Comparison of ENCODE assay signal across 8 cellular contexts in the genomic region with DNA sequence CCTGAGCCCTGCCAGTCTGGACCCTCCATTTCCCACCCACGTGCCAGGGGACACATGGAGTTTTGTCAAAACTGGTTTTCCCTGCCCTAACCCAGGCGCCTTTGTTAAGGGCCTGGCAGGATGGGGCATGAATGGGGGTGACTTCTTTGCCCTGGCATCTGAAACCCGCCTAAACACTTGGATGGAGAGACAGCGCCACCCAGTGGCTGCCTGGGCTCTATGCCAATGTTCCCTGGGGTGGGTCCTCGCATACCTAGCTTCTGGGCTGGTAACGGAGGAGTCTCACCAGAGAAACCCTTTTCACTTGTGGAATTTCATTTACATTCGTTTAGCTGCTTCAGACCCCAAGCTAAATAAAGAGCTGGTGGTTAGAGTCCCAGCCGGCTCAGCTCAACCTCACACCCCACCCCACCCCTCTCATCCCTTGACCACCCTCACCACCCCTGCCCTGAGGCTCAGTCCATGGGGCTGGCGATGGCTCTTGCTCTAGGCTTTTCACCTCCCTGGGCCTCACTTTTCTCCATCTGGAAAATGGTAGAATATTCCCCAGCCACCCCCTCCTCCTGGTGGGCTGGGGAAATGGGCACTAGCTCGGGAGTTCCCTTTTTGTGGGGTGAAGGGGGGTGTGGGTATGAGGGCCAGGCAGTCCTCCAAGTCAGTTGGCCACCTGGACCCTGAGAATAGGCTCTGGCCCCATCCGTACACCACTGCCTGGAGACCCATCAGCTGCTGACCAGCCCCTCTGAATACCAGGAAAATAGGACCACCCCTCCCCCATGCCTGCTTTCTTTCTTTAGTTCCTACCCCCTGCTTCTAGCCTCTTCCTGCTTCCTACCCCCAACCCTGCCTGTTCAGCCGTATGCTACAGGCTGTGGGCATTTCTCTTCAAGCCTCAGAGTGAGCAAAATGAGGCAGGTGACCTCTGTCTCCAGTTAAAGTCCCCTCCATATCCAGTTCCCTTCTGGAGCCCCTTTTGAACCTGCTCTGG. TPM values are rescaled to one million over a fixed set of nuclear protein-coding genes. Genes with fewer than 3 reads are reported as not detected.
DNase-seq lines count a peak whose midpoint lies in the region; ATAC-seq and TF ChIP-seq lines count a peak whose summit lies in the region.

No MANE protein-coding gene starts in this region.

- H3K27ac ChIP-seq in heart right ventricle (no peak overlapping the region), psoas muscle (no peak overlapping the region)

- H3K4me3 ChIP-seq in AG04449 (ENCODE audit: low read depth, low read length) (no peak overlapping the region), heart right ventricle (no peak overlapping the region), psoas muscle (no peak overlapping the region)

- CTCF ChIA-PET in AG04449 (lab: Yijun Ruan, JAX), result interaction anchor here (0.6 to 14.3 kb wide), 32 partner anchors 8 to 489 kb away, joined by 3 to 281 read pairs (median 4); a partner anchor contains a TSS

- peak; percentile 49 for ATAC-seq in GM18858 (IDR thresholded peaks at IDR 0.05; ENCODE audit: unreplicated experiment)
- peak; percentile 75 to 90 (median 80) for ATAC-seq in heart right ventricle
- peak; percentile 75 to 88 (median 83) for ATAC-seq in psoas muscle
- ATAC-seq in GM21390 (IDR thresholded peaks at IDR 0.05; ENCODE audit: unreplicated experiment), result no peak

- no peaks in the 10 kb centered on the region for H3K36me3 ChIP-seq in heart right ventricle
- no peaks in the 10 kb centered on the region for H3K36me3 ChIP-seq in psoas muscle (ENCODE audit: insufficient read depth in 1 of 2, low read depth in 1 of 2)

- 20 to 29% methylated on average over 11 to 12 of the region's 12 CpGs for WGBS in heart right ventricle, 2 donors
- whole genome bisulfite sequencing in psoas muscle, 3 donors, result 16 to 19% (median 19%) methylated on average over 10 to 12 of the region's 12 CpGs

- POLR2A ChIA-PET in AG04449 (lab: Yijun Ruan, JAX), result interaction anchor here (1.7 kb wide), 1 partner anchor 394 kb away, joined by 12 read pairs; a partner anchor contains a TSS

- H3K9me3 ChIP-seq in heart right ventricle, result no peaks in the 10 kb centered on the region
- H3K9me3 ChIP-seq in psoas muscle, result no peaks in the 10 kb centered on the region

- intact Hi-C loops in heart right ventricle (cut with DNase I) (loop anchor here in 9 of 10 donors (1.0 to 10.0 kb wide), 11 partner anchors 62 to 396 kb away; a partner anchor contains a TSS), psoas muscle (cut with DNase I) (loop anchor here (1.0 to 5.0 kb wide), 3 partner anchors 128 to 400 kb away; a partner anchor contains a TSS)

- H3K27me3 ChIP-seq in heart right ventricle (peaks cover 0 to 30% (median 0%) of the 10 kb centered on the region in 7 donors), psoas muscle (ENCODE audit: insufficient read depth in 3 of 3, low read length in 2 of 3) (peaks cover 0 to 13% (median 0%) of the 10 kb centered on the region in 3 donors)

- TF ChIP-seq CTCF in AG04449 (IDR thresholded peaks at IDR 0.05; ENCODE audit: insufficient read depth, low read length, missing control alignments) (peak; percentile 79), heart right ventricle (IDR thresholded peaks at IDR 0.05) (peak; percentile 49 to 80 (median 76)), psoas muscle (IDR thresholded peaks at IDR 0.05) (peak; percentile 75)

- H3K4me1 ChIP-seq in heart right ventricle (peaks cover 0 to 7% (median 0%) of the 10 kb centered on the region in 9 donors), psoas muscle (no peaks in the 10 kb centered on the region)

- no peak for DNase-seq in AG04449 (ENCODE audit: low read depth, low spot score)
- DNase-seq in LoVo (ENCODE audit: low spot score), result peak; percentile 60
- DNase-seq in SKM-1 (lab: John Stamatoyannopoulos, UW; ENCODE audit: unreplicated experiment), result peak; percentile 17
- DNase-seq in activated naive CD8-positive, alpha-beta T cell treated with anti-CD3 and anti-CD28 coated beads, Interleukin-2, amount 50 U/mL, for 16 hours (ENCODE audit: low read depth, low spot score), result peak; percentile 51
- DNase-seq in heart right ventricle, result peak; percentile 49 to 73
- DNase-seq in psoas muscle, result peak; percentile 56 to 80

RNA-seq across cellular contexts. Expression of a gene that starts 57.1 kb away (rescaled TPM):
- total RNA-seq in heart right ventricle (10 to 100 TPM in 9 of 10 donors, 1 to 10 TPM in 1; 9.0 to 20.2 (median 16.6) TPM), psoas muscle (10 to 100 TPM in 1 of 4 donors, 1 to 10 TPM in 3; 3.5 to 13.4 (median 5.9) TPM)
- polyA plus RNA-seq in heart right ventricle (10 to 100 TPM in 1 of 2 donors, 1 to 10 TPM in 1; 4.5 to 10.8 TPM), psoas muscle (10 to 100 TPM in 1 of 3 donors, 1 to 10 TPM in 2; 4.1 to 11.6 (median 9.9) TPM)
